1 cellular context compared by ENCODE assay signal in the genomic region with DNA sequence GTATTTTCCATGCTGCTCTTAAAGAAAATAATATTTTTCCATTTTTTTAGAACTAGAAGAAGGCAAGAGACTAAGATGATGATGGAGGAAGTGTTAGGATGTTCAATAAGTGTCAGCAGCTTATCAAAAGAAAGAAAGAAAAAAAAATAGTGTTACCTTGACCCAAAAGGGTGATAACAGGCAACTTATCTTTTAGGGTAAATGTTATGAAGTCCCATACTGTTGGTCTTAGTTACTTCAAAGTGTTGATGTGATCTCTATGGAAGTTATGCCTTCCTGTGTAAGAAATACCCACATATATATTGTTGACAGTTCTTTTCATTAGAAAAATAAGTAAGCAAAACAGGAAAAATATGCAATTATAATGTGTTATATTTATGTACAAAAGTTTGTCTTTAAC.
A peak's percentile ranks its signal among the peaks of the same experiment; 100 is the strongest.
TF ChIP-seq lines count a peak whose summit lies in the region.

No MANE protein-coding gene starts in this region.

TF ChIP-seq in HepG2, 621 proteins besides CTCF, POLR2A, EP300 and RAD21 (continued from another document and continues in another):
- TF ChIP-seq, protein P1, sequence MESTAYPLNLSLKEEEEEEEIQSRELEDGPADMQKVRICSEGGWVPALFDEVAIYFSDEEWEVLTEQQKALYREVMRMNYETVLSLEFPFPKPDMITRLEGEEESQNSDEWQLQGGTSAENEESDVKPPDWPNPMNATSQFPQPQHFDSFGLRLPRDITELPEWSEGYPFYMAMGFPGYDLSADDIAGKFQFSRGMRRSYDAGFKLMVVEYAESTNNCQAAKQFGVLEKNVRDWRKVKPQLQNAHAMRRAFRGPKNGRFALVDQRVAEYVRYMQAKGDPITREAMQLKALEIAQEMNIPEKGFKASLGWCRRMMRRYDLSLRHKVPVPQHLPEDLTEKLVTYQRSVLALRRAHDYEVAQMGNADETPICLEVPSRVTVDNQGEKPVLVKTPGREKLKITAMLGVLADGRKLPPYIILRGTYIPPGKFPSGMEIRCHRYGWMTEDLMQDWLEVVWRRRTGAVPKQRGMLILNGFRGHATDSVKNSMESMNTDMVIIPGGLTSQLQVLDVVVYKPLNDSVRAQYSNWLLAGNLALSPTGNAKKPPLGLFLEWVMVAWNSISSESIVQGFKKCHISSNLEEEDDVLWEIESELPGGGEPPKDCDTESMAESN (CRISPR knock-in tag; conservative IDR thresholded peaks at IDR 0.05) = no peak
- no peak for TF ChIP-seq GABPB1 (CRISPR knock-in tag; IDR thresholded peaks at IDR 0.05)
- no peak for TF ChIP-seq PLSCR1 (CRISPR knock-in tag; IDR thresholded peaks at IDR 0.05; ENCODE audit: borderline replicate concordance)
- no peak for TF ChIP-seq RFX1 (IDR thresholded peaks at IDR 0.05)
- TF ChIP-seq, protein P2, sequence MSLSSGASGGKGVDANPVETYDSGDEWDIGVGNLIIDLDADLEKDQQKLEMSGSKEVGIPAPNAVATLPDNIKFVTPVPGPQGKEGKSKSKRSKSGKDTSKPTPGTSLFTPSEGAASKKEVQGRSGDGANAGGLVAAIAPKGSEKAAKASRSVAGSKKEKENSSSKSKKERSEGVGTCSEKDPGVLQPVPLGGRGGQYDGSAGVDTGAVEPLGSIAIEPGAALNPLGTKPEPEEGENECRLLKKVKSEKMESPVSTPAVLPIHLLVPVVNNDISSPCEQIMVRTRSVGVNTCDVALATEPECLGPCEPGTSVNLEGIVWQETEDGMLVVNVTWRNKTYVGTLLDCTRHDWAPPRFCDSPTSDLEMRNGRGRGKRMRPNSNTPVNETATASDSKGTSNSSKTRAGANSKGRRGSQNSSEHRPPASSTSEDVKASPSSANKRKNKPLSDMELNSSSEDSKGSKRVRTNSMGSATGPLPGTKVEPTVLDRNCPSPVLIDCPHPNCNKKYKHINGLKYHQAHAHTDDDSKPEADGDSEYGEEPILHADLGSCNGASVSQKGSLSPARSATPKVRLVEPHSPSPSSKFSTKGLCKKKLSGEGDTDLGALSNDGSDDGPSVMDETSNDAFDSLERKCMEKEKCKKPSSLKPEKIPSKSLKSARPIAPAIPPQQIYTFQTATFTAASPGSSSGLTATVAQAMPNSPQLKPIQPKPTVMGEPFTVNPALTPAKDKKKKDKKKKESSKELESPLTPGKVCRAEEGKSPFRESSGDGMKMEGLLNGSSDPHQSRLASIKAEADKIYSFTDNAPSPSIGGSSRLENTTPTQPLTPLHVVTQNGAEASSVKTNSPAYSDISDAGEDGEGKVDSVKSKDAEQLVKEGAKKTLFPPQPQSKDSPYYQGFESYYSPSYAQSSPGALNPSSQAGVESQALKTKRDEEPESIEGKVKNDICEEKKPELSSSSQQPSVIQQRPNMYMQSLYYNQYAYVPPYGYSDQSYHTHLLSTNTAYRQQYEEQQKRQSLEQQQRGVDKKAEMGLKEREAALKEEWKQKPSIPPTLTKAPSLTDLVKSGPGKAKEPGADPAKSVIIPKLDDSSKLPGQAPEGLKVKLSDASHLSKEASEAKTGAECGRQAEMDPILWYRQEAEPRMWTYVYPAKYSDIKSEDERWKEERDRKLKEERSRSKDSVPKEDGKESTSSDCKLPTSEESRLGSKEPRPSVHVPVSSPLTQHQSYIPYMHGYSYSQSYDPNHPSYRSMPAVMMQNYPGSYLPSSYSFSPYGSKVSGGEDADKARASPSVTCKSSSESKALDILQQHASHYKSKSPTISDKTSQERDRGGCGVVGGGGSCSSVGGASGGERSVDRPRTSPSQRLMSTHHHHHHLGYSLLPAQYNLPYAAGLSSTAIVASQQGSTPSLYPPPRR (CRISPR knock-in tag; IDR thresholded peaks at IDR 0.05; ENCODE audit: borderline replicate concordance) = peak; percentile 90
- TF ChIP-seq YEATS2 (CRISPR knock-in tag; IDR thresholded peaks at IDR 0.05; ENCODE audit: borderline replicate concordance) = no peak
- peak; percentile 57; the same call in 1 of the 2 replicates for TF ChIP-seq POGZ (CRISPR knock-in tag; IDR thresholded peaks at IDR 0.05)
- TF ChIP-seq ETV5 (CRISPR knock-in tag; IDR thresholded peaks at IDR 0.05; ENCODE audit: borderline replicate concordance) = peak; percentile 80
- no peak for TF ChIP-seq GFI1 (CRISPR knock-in tag; IDR thresholded peaks at IDR 0.05; ENCODE audit: borderline replicate concordance)
- peak; percentile 30; the same call in 1 of the 2 replicates for TF ChIP-seq NFYC (CRISPR knock-in tag; IDR thresholded peaks at IDR 0.05)
- TF ChIP-seq, protein P3, sequence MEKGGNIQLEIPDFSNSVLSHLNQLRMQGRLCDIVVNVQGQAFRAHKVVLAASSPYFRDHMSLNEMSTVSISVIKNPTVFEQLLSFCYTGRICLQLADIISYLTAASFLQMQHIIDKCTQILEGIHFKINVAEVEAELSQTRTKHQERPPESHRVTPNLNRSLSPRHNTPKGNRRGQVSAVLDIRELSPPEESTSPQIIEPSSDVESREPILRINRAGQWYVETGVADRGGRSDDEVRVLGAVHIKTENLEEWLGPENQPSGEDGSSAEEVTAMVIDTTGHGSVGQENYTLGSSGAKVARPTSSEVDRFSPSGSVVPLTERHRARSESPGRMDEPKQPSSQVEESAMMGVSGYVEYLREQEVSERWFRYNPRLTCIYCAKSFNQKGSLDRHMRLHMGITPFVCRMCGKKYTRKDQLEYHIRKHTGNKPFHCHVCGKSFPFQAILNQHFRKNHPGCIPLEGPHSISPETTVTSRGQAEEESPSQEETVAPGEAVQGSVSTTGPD (CRISPR knock-in tag; IDR thresholded peaks at IDR 0.05) = no peak
- no peak for TF ChIP-seq SKIL (CRISPR knock-in tag; IDR thresholded peaks at IDR 0.05; ENCODE audit: borderline replicate concordance)
- TF ChIP-seq ZNF713 (CRISPR knock-in tag; IDR thresholded peaks at IDR 0.05) = no peak
- TF ChIP-seq MTA1 (CRISPR knock-in tag; IDR thresholded peaks at IDR 0.05; ENCODE audit: borderline replicate concordance) = no peak
- TF ChIP-seq, protein P4, sequence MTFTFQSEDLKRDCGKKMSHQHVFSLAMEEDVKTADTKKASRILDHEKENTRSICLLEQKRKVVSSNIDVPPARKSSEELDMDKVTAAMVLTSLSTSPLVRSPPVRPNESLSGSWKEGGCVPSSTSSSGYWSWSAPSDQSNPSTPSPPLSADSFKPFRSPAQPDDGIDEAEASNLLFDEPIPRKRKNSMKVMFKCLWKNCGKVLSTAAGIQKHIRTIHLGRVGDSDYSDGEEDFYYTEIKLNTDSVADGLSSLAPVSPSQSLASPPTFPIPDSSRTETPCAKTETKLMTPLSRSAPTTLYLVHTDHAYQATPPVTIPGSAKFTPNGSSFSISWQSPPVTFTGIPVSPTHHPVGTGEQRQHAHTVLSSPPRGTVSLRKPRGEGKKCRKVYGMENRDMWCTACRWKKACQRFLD (CRISPR knock-in tag; IDR thresholded peaks at IDR 0.05; ENCODE audit: borderline replicate concordance) = no peak
- TF ChIP-seq ZNF780A (CRISPR knock-in tag; IDR thresholded peaks at IDR 0.05) = no peak
- TF ChIP-seq ZNF331 (CRISPR knock-in tag; IDR thresholded peaks at IDR 0.05) = peak; percentile 82
- no peak for TF ChIP-seq CHCHD3 (CRISPR knock-in tag; IDR thresholded peaks at IDR 0.05)
- TF ChIP-seq DR1 (CRISPR knock-in tag; IDR thresholded peaks at IDR 0.05) = no peak
- TF ChIP-seq BCL6 (CRISPR knock-in tag; IDR thresholded peaks at IDR 0.05) = peak; percentile 71
- TF ChIP-seq CEBPG (CRISPR knock-in tag; IDR thresholded peaks at IDR 0.05) = peak; percentile 78
- TF ChIP-seq ZFP36L1 (CRISPR knock-in tag; IDR thresholded peaks at IDR 0.05) = peak; percentile 63; the same call in 1 of the 2 replicates
- no peak for TF ChIP-seq ZNF160 (CRISPR knock-in tag; IDR thresholded peaks at IDR 0.05)
- peak; percentile 95 for TF ChIP-seq GATAD2A (CRISPR knock-in tag; IDR thresholded peaks at IDR 0.05)
- TF ChIP-seq, protein P5, sequence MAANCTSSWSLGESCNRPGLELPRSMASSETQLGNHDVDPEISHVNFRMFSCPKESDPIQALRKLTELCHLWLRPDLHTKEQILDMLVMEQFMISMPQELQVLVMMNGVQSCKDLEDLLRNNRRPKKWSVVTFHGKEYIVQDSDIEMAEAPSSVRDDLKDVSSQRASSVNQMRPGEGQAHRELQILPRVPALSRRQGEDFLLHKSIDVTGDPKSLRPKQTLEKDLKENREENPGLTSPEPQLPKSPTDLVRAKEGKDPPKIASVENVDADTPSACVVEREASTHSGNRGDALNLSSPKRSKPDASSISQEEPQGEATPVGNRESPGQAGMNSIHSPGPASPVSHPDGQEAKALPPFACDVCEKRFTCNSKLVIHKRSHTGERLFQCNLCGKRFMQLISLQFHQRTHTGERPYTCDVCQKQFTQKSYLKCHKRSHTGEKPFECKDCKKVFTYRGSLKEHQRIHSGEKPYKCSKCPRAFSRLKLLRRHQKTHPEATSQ (CRISPR knock-in tag; IDR thresholded peaks at IDR 0.05; ENCODE audit: borderline replicate concordance) = no peak
- 0 out of 2 replicates have a peak, but pooled peaks have one; percentile 11 for TF ChIP-seq TBX3 (IDR thresholded peaks at IDR 0.05; ENCODE audit: borderline replicate concordance)
- peak; percentile 48; the same call in 1 of the 2 replicates for TF ChIP-seq GATAD1 (CRISPR knock-in tag; IDR thresholded peaks at IDR 0.05)
- TF ChIP-seq CCDC6 (CRISPR knock-in tag; IDR thresholded peaks at IDR 0.05) = no peak
- 0 out of 2 replicates have a peak, but pooled peaks have one; percentile 36 for TF ChIP-seq KAT8 (CRISPR knock-in tag; IDR thresholded peaks at IDR 0.05)
- peak; percentile 93 for TF ChIP-seq ELF3 (CRISPR knock-in tag; IDR thresholded peaks at IDR 0.05)
- TF ChIP-seq ZFP37 (CRISPR knock-in tag; IDR thresholded peaks at IDR 0.05; ENCODE audit: borderline replicate concordance) = no peak
- TF ChIP-seq, protein P6, sequence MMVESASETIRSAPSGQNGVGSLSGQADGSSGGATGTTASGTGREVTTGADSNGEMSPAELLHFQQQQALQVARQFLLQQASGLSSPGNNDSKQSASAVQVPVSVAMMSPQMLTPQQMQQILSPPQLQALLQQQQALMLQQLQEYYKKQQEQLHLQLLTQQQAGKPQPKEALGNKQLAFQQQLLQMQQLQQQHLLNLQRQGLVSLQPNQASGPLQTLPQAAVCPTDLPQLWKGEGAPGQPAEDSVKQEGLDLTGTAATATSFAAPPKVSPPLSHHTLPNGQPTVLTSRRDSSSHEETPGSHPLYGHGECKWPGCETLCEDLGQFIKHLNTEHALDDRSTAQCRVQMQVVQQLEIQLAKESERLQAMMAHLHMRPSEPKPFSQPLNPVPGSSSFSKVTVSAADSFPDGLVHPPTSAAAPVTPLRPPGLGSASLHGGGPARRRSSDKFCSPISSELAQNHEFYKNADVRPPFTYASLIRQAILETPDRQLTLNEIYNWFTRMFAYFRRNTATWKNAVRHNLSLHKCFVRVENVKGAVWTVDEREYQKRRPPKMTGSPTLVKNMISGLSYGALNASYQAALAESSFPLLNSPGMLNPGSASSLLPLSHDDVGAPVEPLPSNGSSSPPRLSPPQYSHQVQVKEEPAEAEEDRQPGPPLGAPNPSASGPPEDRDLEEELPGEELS (CRISPR knock-in tag; IDR thresholded peaks at IDR 0.05) = peak; percentile 97
- no peak for TF ChIP-seq MAF1 (CRISPR knock-in tag; IDR thresholded peaks at IDR 0.05; ENCODE audit: borderline replicate concordance)
- no peak for TF ChIP-seq ZNF850 (CRISPR knock-in tag; conservative IDR thresholded peaks at IDR 0.05)
- TF ChIP-seq BORCS8-MEF2B (CRISPR knock-in tag; IDR thresholded peaks at IDR 0.05) = no peak
- no peak for TF ChIP-seq ZNF883 (CRISPR knock-in tag; IDR thresholded peaks at IDR 0.05; ENCODE audit: not compliant biosample characterization)
- TF ChIP-seq TARDBP (CRISPR knock-in tag; IDR thresholded peaks at IDR 0.05) = peak; percentile 62; the same call in 1 of the 2 replicates
- TF ChIP-seq MXD4 (CRISPR knock-in tag; IDR thresholded peaks at IDR 0.05) = peak; percentile 30; the same call in 1 of the 2 replicates
- TF ChIP-seq GTF3A (CRISPR knock-in tag; conservative IDR thresholded peaks at IDR 0.05) = no peak
- 0 out of 2 replicates have a peak, but pooled peaks have one; percentile 57 for TF ChIP-seq ZNF644 (CRISPR knock-in tag; IDR thresholded peaks at IDR 0.05; ENCODE audit: low read depth)
- TF ChIP-seq PAXIP1 (CRISPR knock-in tag; conservative IDR thresholded peaks at IDR 0.05) = peak; percentile 92
- TF ChIP-seq FOXK1 (CRISPR knock-in tag; IDR thresholded peaks at IDR 0.05; ENCODE audit: borderline replicate concordance, low read depth) = peak; percentile 54; the same call in 1 of the 2 replicates
- TF ChIP-seq ZFP62 (CRISPR knock-in tag; IDR thresholded peaks at IDR 0.05) = no peak
- TF ChIP-seq MAFG (CRISPR knock-in tag; IDR thresholded peaks at IDR 0.05) = no peak
- no peak for TF ChIP-seq ZNF230 (CRISPR knock-in tag; IDR thresholded peaks at IDR 0.05)
